Comparison of ENCODE assay signal across 1 cellular context in the genomic region with DNA sequence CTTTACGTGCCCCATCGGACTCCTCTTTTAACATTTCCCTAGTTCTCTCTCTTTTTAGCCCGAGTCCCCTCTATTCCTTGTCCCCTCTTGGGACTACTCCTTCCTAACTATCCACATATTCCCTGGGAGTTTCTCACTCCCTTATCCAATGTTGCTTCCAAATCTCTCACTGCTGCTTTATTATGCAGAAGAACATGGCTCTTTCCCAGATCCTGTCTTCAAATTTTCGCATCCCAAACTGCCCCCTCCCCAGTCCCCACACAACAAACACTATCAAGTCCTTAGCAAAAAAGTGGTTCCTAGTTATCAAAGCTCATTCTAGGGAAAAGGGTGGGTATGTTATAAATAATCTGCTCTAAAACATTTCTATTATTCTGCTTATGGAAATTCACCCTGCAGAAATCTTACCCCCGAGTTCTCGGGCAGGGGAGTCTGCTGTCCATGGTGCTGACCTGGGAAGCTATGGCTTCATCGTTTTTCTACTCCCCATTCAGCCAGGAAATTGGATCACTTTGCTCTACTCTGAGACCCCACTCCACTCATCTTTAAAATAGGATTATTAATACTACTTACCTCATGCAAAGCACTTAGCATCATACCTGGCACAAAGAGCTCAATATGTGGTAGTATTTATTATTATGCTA.
TF ChIP-seq lines count a peak whose summit lies in the region.

No MANE protein-coding gene starts in this region.

TF ChIP-seq in HepG2, 621 proteins besides CTCF, POLR2A, EP300 and RAD21 (continued from another document and continues in another):
- TF ChIP-seq, protein P1, sequence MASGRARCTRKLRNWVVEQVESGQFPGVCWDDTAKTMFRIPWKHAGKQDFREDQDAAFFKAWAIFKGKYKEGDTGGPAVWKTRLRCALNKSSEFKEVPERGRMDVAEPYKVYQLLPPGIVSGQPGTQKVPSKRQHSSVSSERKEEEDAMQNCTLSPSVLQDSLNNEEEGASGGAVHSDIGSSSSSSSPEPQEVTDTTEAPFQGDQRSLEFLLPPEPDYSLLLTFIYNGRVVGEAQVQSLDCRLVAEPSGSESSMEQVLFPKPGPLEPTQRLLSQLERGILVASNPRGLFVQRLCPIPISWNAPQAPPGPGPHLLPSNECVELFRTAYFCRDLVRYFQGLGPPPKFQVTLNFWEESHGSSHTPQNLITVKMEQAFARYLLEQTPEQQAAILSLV (CRISPR knock-in tag; IDR thresholded peaks at IDR 0.05; ENCODE audit: borderline replicate concordance): no peak
- TF ChIP-seq, protein P2, sequence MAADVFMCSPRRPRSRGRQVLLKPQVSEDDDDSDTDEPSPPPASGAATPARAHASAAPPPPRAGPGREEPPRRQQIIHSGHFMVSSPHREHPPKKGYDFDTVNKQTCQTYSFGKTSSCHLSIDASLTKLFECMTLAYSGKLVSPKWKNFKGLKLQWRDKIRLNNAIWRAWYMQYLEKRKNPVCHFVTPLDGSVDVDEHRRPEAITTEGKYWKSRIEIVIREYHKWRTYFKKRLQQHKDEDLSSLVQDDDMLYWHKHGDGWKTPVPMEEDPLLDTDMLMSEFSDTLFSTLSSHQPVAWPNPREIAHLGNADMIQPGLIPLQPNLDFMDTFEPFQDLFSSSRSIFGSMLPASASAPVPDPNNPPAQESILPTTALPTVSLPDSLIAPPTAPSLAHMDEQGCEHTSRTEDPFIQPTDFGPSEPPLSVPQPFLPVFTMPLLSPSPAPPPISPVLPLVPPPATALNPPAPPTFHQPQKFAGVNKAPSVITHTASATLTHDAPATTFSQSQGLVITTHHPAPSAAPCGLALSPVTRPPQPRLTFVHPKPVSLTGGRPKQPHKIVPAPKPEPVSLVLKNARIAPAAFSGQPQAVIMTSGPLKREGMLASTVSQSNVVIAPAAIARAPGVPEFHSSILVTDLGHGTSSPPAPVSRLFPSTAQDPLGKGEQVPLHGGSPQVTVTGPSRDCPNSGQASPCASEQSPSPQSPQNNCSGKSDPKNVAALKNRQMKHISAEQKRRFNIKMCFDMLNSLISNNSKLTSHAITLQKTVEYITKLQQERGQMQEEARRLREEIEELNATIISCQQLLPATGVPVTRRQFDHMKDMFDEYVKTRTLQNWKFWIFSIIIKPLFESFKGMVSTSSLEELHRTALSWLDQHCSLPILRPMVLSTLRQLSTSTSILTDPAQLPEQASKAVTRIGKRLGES (CRISPR knock-in tag; IDR thresholded peaks at IDR 0.05; ENCODE audit: borderline replicate concordance): peak; percentile 66
- no peak for TF ChIP-seq ZNF33B (CRISPR knock-in tag; IDR thresholded peaks at IDR 0.05)
- no peak for TF ChIP-seq KDM2A (CRISPR knock-in tag; IDR thresholded peaks at IDR 0.05; ENCODE audit: borderline replicate concordance, low read depth)
- no peak for TF ChIP-seq PAF1 (CRISPR knock-in tag; IDR thresholded peaks at IDR 0.05)
- TF ChIP-seq, protein P3, sequence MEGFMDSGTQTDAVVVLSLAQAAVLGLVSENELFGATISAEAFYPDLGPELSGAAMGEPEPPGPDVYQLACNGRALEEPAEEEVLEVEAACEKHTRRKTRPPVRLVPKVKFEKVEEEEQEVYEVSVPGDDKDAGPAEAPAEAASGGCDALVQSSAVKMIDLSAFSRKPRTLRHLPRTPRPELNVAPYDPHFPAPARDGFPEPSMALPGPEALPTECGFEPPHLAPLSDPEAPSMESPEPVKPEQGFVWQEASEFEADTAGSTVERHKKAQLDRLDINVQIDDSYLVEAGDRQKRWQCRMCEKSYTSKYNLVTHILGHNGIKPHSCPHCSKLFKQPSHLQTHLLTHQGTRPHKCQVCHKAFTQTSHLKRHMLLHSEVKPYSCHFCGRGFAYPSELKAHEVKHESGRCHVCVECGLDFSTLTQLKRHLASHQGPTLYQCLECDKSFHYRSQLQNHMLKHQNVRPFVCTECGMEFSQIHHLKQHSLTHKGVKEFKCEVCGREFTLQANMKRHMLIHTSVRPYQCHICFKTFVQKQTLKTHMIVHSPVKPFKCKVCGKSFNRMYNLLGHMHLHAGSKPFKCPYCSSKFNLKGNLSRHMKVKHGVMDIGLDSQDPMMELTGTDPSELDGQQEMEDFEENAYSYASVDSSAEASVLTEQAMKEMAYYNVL (CRISPR knock-in tag; IDR thresholded peaks at IDR 0.05; ENCODE audit: borderline replicate concordance): no peak
- TF ChIP-seq DPF2 (CRISPR knock-in tag; IDR thresholded peaks at IDR 0.05; ENCODE audit: borderline replicate concordance, low read depth): no peak
- TF ChIP-seq, protein P4, sequence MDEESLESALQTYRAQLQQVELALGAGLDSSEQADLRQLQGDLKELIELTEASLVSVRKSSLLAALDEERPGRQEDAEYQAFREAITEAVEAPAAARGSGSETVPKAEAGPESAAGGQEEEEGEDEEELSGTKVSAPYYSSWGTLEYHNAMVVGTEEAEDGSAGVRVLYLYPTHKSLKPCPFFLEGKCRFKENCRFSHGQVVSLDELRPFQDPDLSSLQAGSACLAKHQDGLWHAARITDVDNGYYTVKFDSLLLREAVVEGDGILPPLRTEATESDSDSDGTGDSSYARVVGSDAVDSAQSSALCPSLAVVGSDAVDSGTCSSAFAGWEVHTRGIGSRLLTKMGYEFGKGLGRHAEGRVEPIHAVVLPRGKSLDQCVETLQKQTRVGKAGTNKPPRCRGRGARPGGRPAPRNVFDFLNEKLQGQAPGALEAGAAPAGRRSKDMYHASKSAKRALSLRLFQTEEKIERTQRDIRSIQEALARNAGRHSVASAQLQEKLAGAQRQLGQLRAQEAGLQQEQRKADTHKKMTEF (CRISPR knock-in tag; IDR thresholded peaks at IDR 0.05): peak; percentile 26; the same call in 1 of the 2 replicates
- TF ChIP-seq, protein P5, sequence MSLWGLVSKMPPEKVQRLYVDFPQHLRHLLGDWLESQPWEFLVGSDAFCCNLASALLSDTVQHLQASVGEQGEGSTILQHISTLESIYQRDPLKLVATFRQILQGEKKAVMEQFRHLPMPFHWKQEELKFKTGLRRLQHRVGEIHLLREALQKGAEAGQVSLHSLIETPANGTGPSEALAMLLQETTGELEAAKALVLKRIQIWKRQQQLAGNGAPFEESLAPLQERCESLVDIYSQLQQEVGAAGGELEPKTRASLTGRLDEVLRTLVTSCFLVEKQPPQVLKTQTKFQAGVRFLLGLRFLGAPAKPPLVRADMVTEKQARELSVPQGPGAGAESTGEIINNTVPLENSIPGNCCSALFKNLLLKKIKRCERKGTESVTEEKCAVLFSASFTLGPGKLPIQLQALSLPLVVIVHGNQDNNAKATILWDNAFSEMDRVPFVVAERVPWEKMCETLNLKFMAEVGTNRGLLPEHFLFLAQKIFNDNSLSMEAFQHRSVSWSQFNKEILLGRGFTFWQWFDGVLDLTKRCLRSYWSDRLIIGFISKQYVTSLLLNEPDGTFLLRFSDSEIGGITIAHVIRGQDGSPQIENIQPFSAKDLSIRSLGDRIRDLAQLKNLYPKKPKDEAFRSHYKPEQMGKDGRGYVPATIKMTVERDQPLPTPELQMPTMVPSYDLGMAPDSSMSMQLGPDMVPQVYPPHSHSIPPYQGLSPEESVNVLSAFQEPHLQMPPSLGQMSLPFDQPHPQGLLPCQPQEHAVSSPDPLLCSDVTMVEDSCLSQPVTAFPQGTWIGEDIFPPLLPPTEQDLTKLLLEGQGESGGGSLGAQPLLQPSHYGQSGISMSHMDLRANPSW (CRISPR knock-in tag; IDR thresholded peaks at IDR 0.05; ENCODE audit: borderline replicate concordance): no peak
- TF ChIP-seq DNMT3B (CRISPR knock-in tag; conservative IDR thresholded peaks at IDR 0.05): peak; percentile 96; the same call in 1 of the 2 replicates
- TF ChIP-seq, protein P6, sequence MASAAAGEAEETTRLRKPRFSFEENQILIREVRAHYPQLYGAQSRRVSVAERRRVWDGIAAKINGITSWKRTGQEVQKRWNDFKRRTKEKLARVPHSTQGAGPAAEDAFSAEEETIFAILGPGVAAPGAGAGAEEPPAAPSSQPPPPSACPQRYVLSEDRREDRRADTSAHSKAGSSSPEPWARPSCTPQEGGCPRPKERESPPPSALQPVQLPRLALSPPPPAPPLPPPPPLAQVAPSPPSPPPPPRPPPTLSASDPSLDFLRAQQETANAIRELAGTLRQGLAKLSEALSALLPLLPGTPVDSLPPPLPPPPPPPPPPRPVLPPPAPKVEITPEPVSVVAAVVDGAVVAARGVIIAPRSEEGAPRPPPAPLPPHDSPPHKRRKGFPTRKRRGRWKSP (CRISPR knock-in tag; IDR thresholded peaks at IDR 0.05): 0 out of 2 replicates have a peak, but pooled peaks have one; percentile 49
- TF ChIP-seq NFIC (IDR thresholded peaks at IDR 0.05; ENCODE audit: low read length): no peak
- TF ChIP-seq FOSL1 (CRISPR knock-in tag; IDR thresholded peaks at IDR 0.05; ENCODE audit: borderline replicate concordance): no peak
- TF ChIP-seq ERF (CRISPR knock-in tag; IDR thresholded peaks at IDR 0.05): peak; percentile 93
- no peak for TF ChIP-seq RFXANK (CRISPR knock-in tag; IDR thresholded peaks at IDR 0.05)
- TF ChIP-seq EED (CRISPR knock-in tag; IDR thresholded peaks at IDR 0.05): no peak
- TF ChIP-seq, protein P7, sequence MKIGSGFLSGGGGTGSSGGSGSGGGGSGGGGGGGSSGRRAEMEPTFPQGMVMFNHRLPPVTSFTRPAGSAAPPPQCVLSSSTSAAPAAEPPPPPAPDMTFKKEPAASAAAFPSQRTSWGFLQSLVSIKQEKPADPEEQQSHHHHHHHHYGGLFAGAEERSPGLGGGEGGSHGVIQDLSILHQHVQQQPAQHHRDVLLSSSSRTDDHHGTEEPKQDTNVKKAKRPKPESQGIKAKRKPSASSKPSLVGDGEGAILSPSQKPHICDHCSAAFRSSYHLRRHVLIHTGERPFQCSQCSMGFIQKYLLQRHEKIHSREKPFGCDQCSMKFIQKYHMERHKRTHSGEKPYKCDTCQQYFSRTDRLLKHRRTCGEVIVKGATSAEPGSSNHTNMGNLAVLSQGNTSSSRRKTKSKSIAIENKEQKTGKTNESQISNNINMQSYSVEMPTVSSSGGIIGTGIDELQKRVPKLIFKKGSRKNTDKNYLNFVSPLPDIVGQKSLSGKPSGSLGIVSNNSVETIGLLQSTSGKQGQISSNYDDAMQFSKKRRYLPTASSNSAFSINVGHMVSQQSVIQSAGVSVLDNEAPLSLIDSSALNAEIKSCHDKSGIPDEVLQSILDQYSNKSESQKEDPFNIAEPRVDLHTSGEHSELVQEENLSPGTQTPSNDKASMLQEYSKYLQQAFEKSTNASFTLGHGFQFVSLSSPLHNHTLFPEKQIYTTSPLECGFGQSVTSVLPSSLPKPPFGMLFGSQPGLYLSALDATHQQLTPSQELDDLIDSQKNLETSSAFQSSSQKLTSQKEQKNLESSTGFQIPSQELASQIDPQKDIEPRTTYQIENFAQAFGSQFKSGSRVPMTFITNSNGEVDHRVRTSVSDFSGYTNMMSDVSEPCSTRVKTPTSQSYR (CRISPR knock-in tag; IDR thresholded peaks at IDR 0.05; ENCODE audit: borderline replicate concordance): peak; percentile 45; the same call in 1 of the 2 replicates
- TF ChIP-seq ZNF260 (CRISPR knock-in tag; IDR thresholded peaks at IDR 0.05; ENCODE audit: borderline replicate concordance, low read depth): no peak
- no peak for TF ChIP-seq BRD4 (CRISPR knock-in tag; IDR thresholded peaks at IDR 0.05)
- TF ChIP-seq ZNF124 (CRISPR knock-in tag; IDR thresholded peaks at IDR 0.05): peak; percentile 74; the same call in 1 of the 2 replicates
- no peak for TF ChIP-seq JUNB (CRISPR knock-in tag; IDR thresholded peaks at IDR 0.05; ENCODE audit: borderline replicate concordance)
- TF ChIP-seq, protein P8, sequence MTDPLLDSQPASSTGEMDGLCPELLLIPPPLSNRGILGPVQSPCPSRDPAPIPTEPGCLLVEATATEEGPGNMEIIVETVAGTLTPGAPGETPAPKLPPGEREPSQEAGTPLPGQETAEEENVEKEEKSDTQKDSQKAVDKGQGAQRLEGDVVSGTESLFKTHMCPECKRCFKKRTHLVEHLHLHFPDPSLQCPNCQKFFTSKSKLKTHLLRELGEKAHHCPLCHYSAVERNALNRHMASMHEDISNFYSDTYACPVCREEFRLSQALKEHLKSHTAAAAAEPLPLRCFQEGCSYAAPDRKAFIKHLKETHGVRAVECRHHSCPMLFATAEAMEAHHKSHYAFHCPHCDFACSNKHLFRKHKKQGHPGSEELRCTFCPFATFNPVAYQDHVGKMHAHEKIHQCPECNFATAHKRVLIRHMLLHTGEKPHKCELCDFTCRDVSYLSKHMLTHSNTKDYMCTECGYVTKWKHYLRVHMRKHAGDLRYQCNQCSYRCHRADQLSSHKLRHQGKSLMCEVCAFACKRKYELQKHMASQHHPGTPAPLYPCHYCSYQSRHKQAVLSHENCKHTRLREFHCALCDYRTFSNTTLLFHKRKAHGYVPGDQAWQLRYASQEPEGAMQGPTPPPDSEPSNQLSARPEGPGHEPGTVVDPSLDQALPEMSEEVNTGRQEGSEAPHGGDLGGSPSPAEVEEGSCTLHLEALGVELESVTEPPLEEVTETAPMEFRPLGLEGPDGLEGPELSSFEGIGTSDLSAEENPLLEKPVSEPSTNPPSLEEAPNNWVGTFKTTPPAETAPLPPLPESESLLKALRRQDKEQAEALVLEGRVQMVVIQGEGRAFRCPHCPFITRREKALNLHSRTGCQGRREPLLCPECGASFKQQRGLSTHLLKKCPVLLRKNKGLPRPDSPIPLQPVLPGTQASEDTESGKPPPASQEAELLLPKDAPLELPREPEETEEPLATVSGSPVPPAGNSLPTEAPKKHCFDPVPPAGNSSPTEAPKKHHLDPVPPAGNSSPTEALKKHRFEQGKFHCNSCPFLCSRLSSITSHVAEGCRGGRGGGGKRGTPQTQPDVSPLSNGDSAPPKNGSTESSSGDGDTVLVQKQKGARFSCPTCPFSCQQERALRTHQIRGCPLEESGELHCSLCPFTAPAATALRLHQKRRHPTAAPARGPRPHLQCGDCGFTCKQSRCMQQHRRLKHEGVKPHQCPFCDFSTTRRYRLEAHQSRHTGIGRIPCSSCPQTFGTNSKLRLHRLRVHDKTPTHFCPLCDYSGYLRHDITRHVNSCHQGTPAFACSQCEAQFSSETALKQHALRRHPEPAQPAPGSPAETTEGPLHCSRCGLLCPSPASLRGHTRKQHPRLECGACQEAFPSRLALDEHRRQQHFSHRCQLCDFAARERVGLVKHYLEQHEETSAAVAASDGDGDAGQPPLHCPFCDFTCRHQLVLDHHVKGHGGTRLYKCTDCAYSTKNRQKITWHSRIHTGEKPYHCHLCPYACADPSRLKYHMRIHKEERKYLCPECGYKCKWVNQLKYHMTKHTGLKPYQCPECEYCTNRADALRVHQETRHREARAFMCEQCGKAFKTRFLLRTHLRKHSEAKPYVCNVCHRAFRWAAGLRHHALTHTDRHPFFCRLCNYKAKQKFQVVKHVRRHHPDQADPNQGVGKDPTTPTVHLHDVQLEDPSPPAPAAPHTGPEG (CRISPR knock-in tag; IDR thresholded peaks at IDR 0.05): peak; percentile 45; the same call in 1 of the 2 replicates
- TF ChIP-seq SALL1 (CRISPR knock-in tag; IDR thresholded peaks at IDR 0.05): peak; percentile 39; the same call in 1 of the 2 replicates
- peak; percentile 91; the same call in 1 of the 2 replicates for TF ChIP-seq EHMT2 (IDR thresholded peaks at IDR 0.05; ENCODE audit: borderline replicate concordance, low read depth, low read length)
- TF ChIP-seq KMT2A (CRISPR knock-in tag; IDR thresholded peaks at IDR 0.05): no peak
- TF ChIP-seq, protein P9, sequence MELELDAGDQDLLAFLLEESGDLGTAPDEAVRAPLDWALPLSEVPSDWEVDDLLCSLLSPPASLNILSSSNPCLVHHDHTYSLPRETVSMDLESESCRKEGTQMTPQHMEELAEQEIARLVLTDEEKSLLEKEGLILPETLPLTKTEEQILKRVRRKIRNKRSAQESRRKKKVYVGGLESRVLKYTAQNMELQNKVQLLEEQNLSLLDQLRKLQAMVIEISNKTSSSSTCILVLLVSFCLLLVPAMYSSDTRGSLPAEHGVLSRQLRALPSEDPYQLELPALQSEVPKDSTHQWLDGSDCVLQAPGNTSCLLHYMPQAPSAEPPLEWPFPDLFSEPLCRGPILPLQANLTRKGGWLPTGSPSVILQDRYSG (CRISPR knock-in tag; IDR thresholded peaks at IDR 0.05): peak; percentile 80; the same call in 1 of the 2 replicates
- TF ChIP-seq RFXAP (CRISPR knock-in tag; IDR thresholded peaks at IDR 0.05; ENCODE audit: borderline replicate concordance): no peak
- peak; percentile 63; the same call in 1 of the 2 replicates for TF ChIP-seq IRF2 (CRISPR knock-in tag; IDR thresholded peaks at IDR 0.05)
- TF ChIP-seq TSC22D2 (CRISPR knock-in tag; IDR thresholded peaks at IDR 0.05; ENCODE audit: borderline replicate concordance): peak; percentile 93; the same call in 1 of the 2 replicates
- no peak for TF ChIP-seq ZNF572 (CRISPR knock-in tag; IDR thresholded peaks at IDR 0.05)
- no peak for TF ChIP-seq HDAC1 (CRISPR knock-in tag; IDR thresholded peaks at IDR 0.05)
